In genomic region chr11:70605846-70606245, GRCh38 we compare ENCODE assay signal across 15 cellular contexts.
DNase-seq lines count a peak whose midpoint lies in the region; ATAC-seq and TF ChIP-seq lines count a peak whose summit lies in the region.
"Had no signal": no experiment of that assay in that cellular context is flagged by ENCODE, and none has a peak within 500 bp of the region (broad histone marks: within the 10 kb centered on the region; RNA-seq: fewer than 3 reads in every experiment).

No MANE protein-coding gene starts in this region.

- H3K27ac ChIP-seq in BLaER1 treated with 17β-estradiol and CSF1 and Interleukin-3, amounts not matched to agents 10 nM and 100 nM = no peak overlapping the region
- H3K27ac ChIP-seq in osteoblast (ENCODE audit: low read depth, low read length) (no peak overlapping the region), hepatocyte (no peak overlapping the region)
- H3K27ac ChIP-seq: C4-2B had no signal

- peak overlapping the region; percentile 90 for H3K27ac Mint-ChIP-seq in WTC11
- H3K27ac Mint-ChIP-seq in activated CD8-positive, alpha-beta T cell treated with anti-CD3 and anti-CD28 coated beads for 36 hours = no peak overlapping the region
- H3K27ac Mint-ChIP-seq: B cell had no signal

- H3K36me3 Mint-ChIP-seq in WTC11 = no peaks in the 10 kb centered on the region
- H3K36me3 Mint-ChIP-seq in activated CD8-positive, alpha-beta T cell treated with anti-CD3 and anti-CD28 coated beads for 36 hours (ENCODE audit: low read depth) = no peaks in the 10 kb centered on the region
- H3K36me3 Mint-ChIP-seq: CD4-positive, alpha-beta memory T cell had no signal

- POLR2A ChIA-PET in WTC11 (lab: Charles Lee) = no interaction called here
- POLR2A ChIA-PET in activated CD8-positive, alpha-beta T cell treated with anti-CD3 and anti-CD28 coated beads for 36 hours (lab: Charles Lee) = no interaction called here

- no peak for TF ChIP-seq CTCF in WTC11 (IDR thresholded peaks at IDR 0.05)
- no peak for TF ChIP-seq CTCF in mucosa of descending colon (IDR thresholded peaks at IDR 0.05)
- no peak for TF ChIP-seq CTCF in osteoblast (IDR thresholded peaks at IDR 0.05; ENCODE audit: extremely low read depth, low read depth, low read length)
- no peak for TF ChIP-seq CTCF in activated CD8-positive, alpha-beta T cell treated with anti-CD3 and anti-CD28 coated beads for 36 hours (IDR thresholded peaks at IDR 0.05)
- TF ChIP-seq CTCF in hepatocyte (IDR thresholded peaks at IDR 0.05; ENCODE audit: poor library complexity) = no peak

- 76% methylated on average over 5 of the region's 5 CpGs for WGBS in hepatocyte (ENCODE audit: low lambda C conversion rate, missing lambda C conversion rate)

- no peaks in the 10 kb centered on the region for H3K27me3 Mint-ChIP-seq in WTC11 (ENCODE audit: low read depth)
- H3K27me3 Mint-ChIP-seq in activated CD8-positive, alpha-beta T cell treated with anti-CD3 and anti-CD28 coated beads for 36 hours = no peaks in the 10 kb centered on the region
- H3K27me3 Mint-ChIP-seq: B cell had no signal

- H3K4me3 ChIP-seq in BLaER1 treated with 17β-estradiol and CSF1 and Interleukin-3, amounts not matched to agents 10 nM and 100 nM = no peak overlapping the region
- H3K4me3 ChIP-seq in mucosa of descending colon (no peak overlapping the region), osteoblast (ENCODE audit: insufficient read depth, low read length) (no peak overlapping the region), hepatocyte (no peak overlapping the region)

- peak overlapping the region in 7 of 11 experiments; percentile 31 to 92 (median 81); a peak in 8 of 22 replicates for H3K4me2 ChIP-seq in BLaER1 treated with 17β-estradiol and CSF1 and Interleukin-3, amounts not matched to agents 10 nM and 100 nM
- no peak overlapping the region for H3K4me2 ChIP-seq in osteoblast (ENCODE audit: insufficient read depth, low read length)
- no peak overlapping the region for H3K4me2 ChIP-seq in hepatocyte

- H3K9me3 ChIP-seq in BLaER1 treated with 17β-estradiol and CSF1 and Interleukin-3, amounts not matched to agents 10 nM and 100 nM (replicated peaks in 1 of 11) = no peaks in the 10 kb centered on the region
- H3K9me3 ChIP-seq in mucosa of descending colon (no peaks in the 10 kb centered on the region), osteoblast (ENCODE audit: low read depth, low read length) (no peaks in the 10 kb centered on the region), hepatocyte (ENCODE audit: low read depth) (no peaks in the 10 kb centered on the region)

- peaks cover 0 to 11% (median 5%) of the 10 kb centered on the region in 11 experiments; a peak in 4 of 22 replicates for H3K27me3 ChIP-seq in BLaER1 treated with 17β-estradiol and CSF1 and Interleukin-3, amounts not matched to agents 10 nM and 100 nM
- H3K27me3 ChIP-seq in osteoblast (ENCODE audit: insufficient read depth, low read length) = peaks cover 30% of the 10 kb centered on the region
- no peaks in the 10 kb centered on the region for H3K27me3 ChIP-seq in hepatocyte

- H4K20me1 ChIP-seq in BLaER1 treated with 17β-estradiol and CSF1 and Interleukin-3, amounts not matched to agents 10 nM and 100 nM = peaks cover 0 to 45% (median 8%) of the 10 kb centered on the region in 11 experiments; a peak in 9 of 22 replicates
- H4K20me1 ChIP-seq in osteoblast (ENCODE audit: insufficient read depth, low read length) (peaks cover 7% of the 10 kb centered on the region), hepatocyte (ENCODE audit: insufficient read depth, poor library complexity, severe bottlenecking) (no peaks in the 10 kb centered on the region)

- DNase-seq in WTC11 (ENCODE audit: low spot score) = no peak
- DNase-seq in mucosa of descending colon = peak in 2 of 3 donors; percentile 8 to 12
- DNase-seq in osteoblast (ENCODE audit: insufficient read length, low spot score, missing footprints) = peak; percentile 60
- no peak for DNase-seq in ecto neural progenitor cell (ENCODE audit: low spot score)
- DNase-seq in activated CD8-positive, alpha-beta T cell treated with anti-CD3 and anti-CD28 coated beads for 36 hours = no peak
- DNase-seq in hepatocyte (ENCODE audit: low spot score) = no peak
- DNase-seq: CD4-positive, alpha-beta memory T cell; DMS153; DMS79; GDM1; HCEC 1CT had no signal

- H3K9ac ChIP-seq in BLaER1 treated with 17β-estradiol and CSF1 and Interleukin-3, amounts not matched to agents 10 nM and 100 nM = no peak overlapping the region

- no peaks in the 10 kb centered on the region for H3K9me3 Mint-ChIP-seq in WTC11
- no peaks in the 10 kb centered on the region for H3K9me3 Mint-ChIP-seq in activated CD8-positive, alpha-beta T cell treated with anti-CD3 and anti-CD28 coated beads for 36 hours
- H3K9me3 Mint-ChIP-seq: CD4-positive, alpha-beta memory T cell had no signal

- H2AFZ ChIP-seq in osteoblast (ENCODE audit: low read length) (no peak overlapping the region), hepatocyte (no peak overlapping the region)

- intact Hi-C loops in mucosa of descending colon (cut with DNase I, micrococcal nuclease) = no loop called here
- intact Hi-C loops in activated CD8-positive, alpha-beta T cell treated with anti-CD3 and anti-CD28 coated beads for 36 hours (cut with micrococcal nuclease) = no loop called here

- H3K4me3 Mint-ChIP-seq in WTC11 = no peak overlapping the region
- H3K4me3 Mint-ChIP-seq in activated CD8-positive, alpha-beta T cell treated with anti-CD3 and anti-CD28 coated beads for 36 hours = no peak overlapping the region
- H3K4me3 Mint-ChIP-seq: B cell; CD4-positive, alpha-beta memory T cell had no signal

- CTCF ChIA-PET in WTC11 (lab: Charles Lee) = interaction anchor here (0.6 to 1.2 kb wide), 4 partner anchors 23 to 150 kb away, joined by 3 to 5 read pairs (median 4); no protein-coding TSS in a partner anchor
- CTCF ChIA-PET in activated CD8-positive, alpha-beta T cell treated with anti-CD3 and anti-CD28 coated beads for 36 hours (lab: Charles Lee) = no interaction called here

- H3K4me1 ChIP-seq in BLaER1 treated with 17β-estradiol and CSF1 and Interleukin-3, amounts not matched to agents 10 nM and 100 nM = peaks cover 6 to 62% (median 44%) of the 10 kb centered on the region in 10 experiments
- peaks cover 4% of the 10 kb centered on the region for H3K4me1 ChIP-seq in mucosa of descending colon (ENCODE audit: low read depth)
- H3K4me1 ChIP-seq in osteoblast (ENCODE audit: insufficient read depth, low read length) = peaks cover 8% of the 10 kb centered on the region
- no peaks in the 10 kb centered on the region for H3K4me1 ChIP-seq in hepatocyte (ENCODE audit: insufficient read depth)

- peaks cover 56% of the 10 kb centered on the region for H3K4me1 Mint-ChIP-seq in WTC11
- no peaks in the 10 kb centered on the region for H3K4me1 Mint-ChIP-seq in activated CD8-positive, alpha-beta T cell treated with anti-CD3 and anti-CD28 coated beads for 36 hours (ENCODE audit: low read depth)
- H3K4me1 Mint-ChIP-seq: B cell; CD4-positive, alpha-beta memory T cell had no signal

- no peaks in the 10 kb centered on the region for H3K79me2 ChIP-seq in osteoblast (ENCODE audit: insufficient read depth, low read length)
- no peaks in the 10 kb centered on the region for H3K79me2 ChIP-seq in hepatocyte

- ATAC-seq in WTC11 (no peak), mucosa of descending colon (no peak), GM21381 (IDR thresholded peaks at IDR 0.05; ENCODE audit: unreplicated experiment) (no peak)
- ATAC-seq in activated CD8-positive, alpha-beta T cell treated with anti-CD3 and anti-CD28 coated beads for 36 hours = no peak

- H3K36me3 ChIP-seq in BLaER1 treated with 17β-estradiol and CSF1 and Interleukin-3, amounts not matched to agents 10 nM and 100 nM = no peaks in the 10 kb centered on the region
- no peaks in the 10 kb centered on the region for H3K36me3 ChIP-seq in mucosa of descending colon (ENCODE audit: low read depth)
- H3K36me3 ChIP-seq in osteoblast (ENCODE audit: insufficient read depth, low read length) = no peaks in the 10 kb centered on the region
- H3K36me3 ChIP-seq in hepatocyte (replicated peaks; ENCODE audit: insufficient read depth, low read depth) = no peaks in the 10 kb centered on the region

- H3K9me2 ChIP-seq in hepatocyte (replicated peaks; ENCODE audit: insufficient read depth) = no peaks in the 10 kb centered on the region

TF ChIP-seq in WTC11, 78 proteins besides CTCF, POLR2A, EP300 and RAD21:
- TF ChIP-seq MXD4 (CRISPR knock-in tag; IDR thresholded peaks at IDR 0.05; ENCODE audit: borderline replicate concordance) = no peak
- TF ChIP-seq TEAD1 (CRISPR knock-in tag; IDR thresholded peaks at IDR 0.05) = no peak
- TF ChIP-seq OVOL2 (CRISPR knock-in tag; IDR thresholded peaks at IDR 0.05; ENCODE audit: borderline replicate concordance) = no peak
- TF ChIP-seq CREM (CRISPR knock-in tag; IDR thresholded peaks at IDR 0.05) = no peak
- TF ChIP-seq NFYB (CRISPR knock-in tag; conservative IDR thresholded peaks at IDR 0.05; ENCODE audit: low read depth) = no peak
- TF ChIP-seq IRF2 (CRISPR knock-in tag; IDR thresholded peaks at IDR 0.05; ENCODE audit: borderline replicate concordance, low read depth) = no peak
- no peak for TF ChIP-seq JAZF1 (CRISPR knock-in tag; IDR thresholded peaks at IDR 0.05)
TF ChIP-seq in WTC11: peak in this region for 0.

Comparison
In these comparisons a context has a peak if more than half of its experiments do, and no peak if none do; other contexts are left out.
1. H3K4me2 ChIP-seq: peak in BLaER1 treated with 17β-estradiol and CSF1 and Interleukin-3, amounts not matched to agents 10 nM and 100 nM (7 of 11); none in osteoblast (single experiment) and hepatocyte (single experiment).
2. DNase-seq: peak in mucosa of descending colon (2 of 3) and osteoblast (single experiment); none in WTC11 (single experiment), ecto neural progenitor cell (single experiment), activated CD8-positive, alpha-beta T cell treated with anti-CD3 and anti-CD28 coated beads for 36 hours (single experiment) and hepatocyte (single experiment).